19 cellular contexts compared by ENCODE assay signal in genomic region chr5:40577718-40578117, GRCh38.
"Had no signal": no experiment of that assay in that cellular context is flagged by ENCODE, and none has a peak within 500 bp of the region (broad histone marks: within the 10 kb centered on the region; RNA-seq: fewer than 3 reads in every experiment).

No MANE protein-coding gene starts in this region.

- H3K27ac ChIP-seq: body of pancreas, cardiac muscle cell, epithelial cell of prostate, neutrophil, ovary, psoas muscle, right atrium auricular region, SJCRH30, tibial artery, VCaP had no signal

- H3K9me3 Mint-ChIP-seq: nephron had no signal

- H3K9me3 ChIP-seq: body of pancreas, heart right ventricle, neutrophil, ovary, psoas muscle, right atrium auricular region, SJCRH30, spleen, tibial artery had no signal

- H3K4me1 ChIP-seq: body of pancreas, psoas muscle, right atrium auricular region, tibial artery had no signal

- H3K4me3 Mint-ChIP-seq: nephron had no signal

- H3K36me3 ChIP-seq: cardiac muscle cell, heart right ventricle, neutrophil, ovary, right atrium auricular region, SJCRH30, spleen, tibial artery had no signal

- H3K36me3 Mint-ChIP-seq: T-cell had no signal

- ATAC-seq: body of pancreas, left cardiac atrium, psoas muscle, T-cell had no signal

- H3K4me3 ChIP-seq: body of pancreas, cardiac muscle cell, heart right ventricle, ovary, psoas muscle, right atrium auricular region, SJCRH30, spleen, tibial artery had no signal

- DNase-seq: body of pancreas, cortex of kidney, heart right ventricle, islet precursor cell, left cardiac atrium, midbrain, ovary, psoas muscle, SJCRH30, spleen, T-cell, tibial artery had no signal

- H3K27me3 Mint-ChIP-seq: activated CD8-positive, alpha-beta memory T cell treated with anti-CD3 and anti-CD28 coated beads, Interleukin-2, amount 10 ng/mL, durations not matched to agents 7 days and 5 days; T-cell had no signal

- H3K27me3 ChIP-seq: body of pancreas, cardiac muscle cell, heart right ventricle, neutrophil, ovary, right atrium auricular region, SJCRH30, spleen, tibial artery had no signal
